Comparison of ENCODE assay signal across 8 cellular contexts in the genomic region with DNA sequence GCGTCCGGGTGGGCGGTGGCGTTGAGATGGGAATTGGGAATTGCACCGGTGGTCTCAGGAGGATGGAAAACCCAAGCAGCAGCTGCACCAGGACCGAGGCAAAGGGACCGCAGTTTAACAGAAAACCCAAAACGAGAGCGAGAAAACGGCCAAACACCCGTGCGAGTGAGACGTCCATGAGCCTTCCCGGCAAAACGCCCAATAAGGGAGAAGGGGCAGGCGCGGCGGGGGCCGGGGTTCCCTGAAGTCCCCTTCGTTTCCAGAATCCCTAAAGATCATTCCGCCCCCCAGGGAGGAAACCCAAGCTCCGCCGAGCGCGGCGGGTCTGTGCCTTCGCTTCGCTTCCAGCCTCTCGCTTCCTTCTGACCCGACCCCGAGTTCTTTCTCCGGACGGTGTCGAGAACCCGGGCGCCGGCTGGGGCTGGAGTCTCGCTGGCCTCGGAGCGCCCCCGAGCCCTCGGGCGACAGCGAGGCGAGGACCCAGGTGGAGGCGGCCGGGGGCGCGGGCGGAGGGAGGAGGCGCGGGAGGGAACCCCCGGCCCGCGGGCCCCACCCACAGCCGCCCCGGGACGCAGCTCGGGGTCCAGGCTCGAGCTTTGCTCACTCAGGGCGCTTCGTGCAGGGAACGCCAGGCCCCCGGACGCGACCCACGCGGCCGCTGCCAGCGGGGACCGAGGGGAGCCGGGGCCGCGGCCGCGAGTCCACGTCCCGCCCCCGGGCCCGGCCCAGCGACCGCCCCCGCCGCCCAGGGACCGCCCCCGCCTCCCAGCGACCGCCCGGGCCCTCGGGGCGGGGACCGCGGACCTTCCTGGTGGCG. TPM values are rescaled to one million over a fixed set of nuclear protein-coding genes. Genes with fewer than 3 reads are reported as not detected.
A peak's percentile ranks its signal among the peaks of the same experiment; 100 is the strongest.
DNase-seq lines count a peak whose midpoint lies in the region; ATAC-seq and TF ChIP-seq lines count a peak whose summit lies in the region.

A gene (plus strand): TSS at position 799 of the 817 bp plus-strand sequence. CDS start 691 bp downstream, outside the sequence.

- 1 to 2% methylated on average over 51 to 94 of the region's 94 CpGs for WGBS in heart right ventricle, 2 donors
- 5% methylated on average over 29 of the region's 94 CpGs for WGBS in prostate gland

- peak within 1 kb of the TSS; percentile 98 for H3K4me3 Mint-ChIP-seq in activated naive CD8-positive, alpha-beta T cell treated with anti-CD3 and anti-CD28 coated beads for 36 hours

- ATAC-seq in HG03025 (IDR thresholded peaks at IDR 0.05; ENCODE audit: low FRiP score, unreplicated experiment) (peak; percentile 61), heart right ventricle (peak; percentile 80 to 93 (median 86))

- H3K9me3 Mint-ChIP-seq in activated naive CD8-positive, alpha-beta T cell treated with anti-CD3 and anti-CD28 coated beads for 36 hours, result no peaks in the 10 kb centered on the region

- H3K27ac ChIP-seq in heart right ventricle, result peak within 1 kb of the TSS; percentile 37 to 87 (median 80)
- peak within 1 kb of the TSS; percentile 60 to 62 for H3K27ac ChIP-seq in prostate gland

- H3K4me3 ChIP-seq in heart right ventricle (peak within 1 kb of the TSS; percentile 58 to 82 (median 70)), prostate gland (peak within 1 kb of the TSS; percentile 63 to 64)

- H3K4me1 ChIP-seq in heart right ventricle (peaks cover 3 to 20% (median 18%) of the 10 kb centered on the region in 9 donors), prostate gland (replicated peaks) (no peaks in the 10 kb centered on the region)

- TF ChIP-seq CTCF in heart right ventricle (IDR thresholded peaks at IDR 0.05) (no peak), prostate gland (IDR thresholded peaks at IDR 0.05) (no peak)

- intact Hi-C loops in heart right ventricle (cut with DNase I) (loop anchor here in 1 of 10 donors (5.0 kb wide), 1 partner anchor 36 kb away; no protein-coding TSS in a partner anchor), prostate gland (cut with DNase I) (no loop called here)

- no peak for TF ChIP-seq POLR2A in prostate gland (IDR thresholded peaks at IDR 0.05)

- peaks cover 52% of the 10 kb centered on the region for H3K4me1 Mint-ChIP-seq in activated naive CD8-positive, alpha-beta T cell treated with anti-CD3 and anti-CD28 coated beads for 36 hours

- peak; percentile 29 to 44 (median 29) for DNase-seq in NCI-H1417 (lab: John Stamatoyannopoulos, UW)
- no peak for DNase-seq in NCI-H1417 treated with DMSO at 0.1 percent for 48 hours (lab: John Stamatoyannopoulos, UW)
- DNase-seq in RPMI8226, result peak; percentile 65
- peak; percentile 72 for DNase-seq in activated naive CD8-positive, alpha-beta T cell treated with anti-CD3 and anti-CD28 coated beads for 36 hours
- DNase-seq in heart right ventricle, result peak; percentile 82 to 88
- DNase-seq in prostate gland (ENCODE audit: low spot score), result no peak
- no peak for DNase-seq in NCI-H1092 treated with DMSO at 0.1 percent for 48 hours (lab: John Stamatoyannopoulos, UW)

- peaks cover 12% of the 10 kb centered on the region for H3K27me3 Mint-ChIP-seq in activated naive CD8-positive, alpha-beta T cell treated with anti-CD3 and anti-CD28 coated beads for 36 hours

- H3K27me3 ChIP-seq in heart right ventricle (peaks cover 0 to 46% (median 36%) of the 10 kb centered on the region in 7 donors), prostate gland (replicated peaks; ENCODE audit: insufficient read depth) (no peaks in the 10 kb centered on the region)

- H3K36me3 ChIP-seq in heart right ventricle, result peaks cover 0 to 17% (median 0%) of the 10 kb centered on the region in 9 donors
- H3K36me3 ChIP-seq in prostate gland, result no peaks in the 10 kb centered on the region

- peak within 1 kb of the TSS; percentile 98 for H3K27ac Mint-ChIP-seq in activated naive CD8-positive, alpha-beta T cell treated with anti-CD3 and anti-CD28 coated beads for 36 hours

- no peaks in the 10 kb centered on the region for H3K9me3 ChIP-seq in heart right ventricle
- no peaks in the 10 kb centered on the region for H3K9me3 ChIP-seq in prostate gland

- H3K36me3 Mint-ChIP-seq in activated naive CD8-positive, alpha-beta T cell treated with anti-CD3 and anti-CD28 coated beads for 36 hours, result peaks cover 33% of the 10 kb centered on the region

RNA-seq across cellular contexts. Expression of the gene that starts here (rescaled TPM):
- total RNA-seq in activated naive CD8-positive, alpha-beta T cell treated with anti-CD3 and anti-CD28 coated beads for 36 hours, result 100 to 1,000 TPM; 206 to 209 TPM
- total RNA-seq in heart right ventricle (10 to 100 TPM in 1 of 10 donors, 1 to 10 TPM in 9; 3.3 to 10.8 (median 5.9) TPM), prostate gland (10 to 100 TPM; 18.4 to 63.1 TPM)
- polyA plus RNA-seq in heart right ventricle, result 10 to 100 TPM; 15.9 to 45.3 TPM

Comparison
In these comparisons a context has a peak if more than half of its experiments do, and no peak if none do; other contexts are left out.
1. DNase-seq: peak in NCI-H1417 (3 of 3), RPMI8226 (single experiment), activated naive CD8-positive, alpha-beta T cell treated with anti-CD3 and anti-CD28 coated beads for 36 hours (single experiment) and heart right ventricle (2 of 2); none in NCI-H1417 treated with DMSO at 0.1 percent for 48 hours (single experiment), prostate gland (single experiment) and NCI-H1092 treated with DMSO at 0.1 percent for 48 hours (single experiment).